Comparison of ENCODE assay signal across 33 cellular contexts in the genomic region with DNA sequence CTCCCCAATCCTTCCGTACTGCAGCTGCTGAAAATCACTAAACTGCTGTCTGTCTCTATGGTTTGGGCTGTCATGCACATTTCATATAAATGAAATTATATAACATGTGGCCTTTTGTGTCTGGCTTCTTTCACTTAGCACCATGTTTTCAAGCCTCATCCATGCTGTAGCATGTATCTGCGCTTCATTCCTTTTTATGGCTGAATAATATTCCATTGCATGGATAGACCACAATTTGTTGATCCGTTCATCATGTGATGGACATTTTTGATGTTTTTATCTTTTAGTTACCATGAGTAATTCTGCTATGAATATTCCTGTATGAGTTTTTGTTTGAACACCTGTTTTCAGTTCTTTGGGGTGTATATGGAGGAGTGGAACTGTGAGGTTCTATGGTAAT.
"Had no signal": no experiment of that assay in that cellular context is flagged by ENCODE, and none has a peak within 500 bp of the region (broad histone marks: within the 10 kb centered on the region; RNA-seq: fewer than 3 reads in every experiment).

No MANE protein-coding gene starts in this region.

- H3K4me1 ChIP-seq: adrenal gland, body of pancreas, breast epithelium had no signal

- H3K36me3 ChIP-seq: adrenal gland, ascending aorta, brain microvascular endothelial cell, breast epithelium, cardiac muscle cell had no signal

- H3K27me3 ChIP-seq: adrenal gland, ascending aorta, body of pancreas, brain microvascular endothelial cell, breast epithelium, cardiac muscle cell had no signal

- H3K27ac ChIP-seq: adrenal gland, ascending aorta, body of pancreas, brain microvascular endothelial cell, breast epithelium, cardiac muscle cell had no signal

- H3K9me3 ChIP-seq: adrenal gland, body of pancreas, breast epithelium had no signal

- DNase-seq: activated effector memory CD4-positive, alpha-beta T cell treated with anti-CD3 and anti-CD28 coated beads, Interleukin-2, amount 50 U/mL, for 16 hours; activated effector memory CD4-positive, alpha-beta T cell treated with Interleukin-2 at 50 U/mL for 16 hours; activated gamma-delta T cell; activated gamma-delta T cell treated with Interleukin-2 at 50 U/mL for 16 hours; activated naive CD4-positive, alpha-beta T cell; activated naive CD4-positive, alpha-beta T cell treated with anti-CD3 and anti-CD28 coated beads for 36 hours; activated naive CD4-positive, alpha-beta T cell treated with anti-CD3 and anti-CD28 coated beads, Interleukin-2, amount 10 ng/mL, durations not matched to agents 7 days and 5 days; activated naive CD4-positive, alpha-beta T cell treated with anti-CD3 and anti-CD28 coated beads, Interleukin-2, amount 50 U/mL, for 16 hours; activated naive CD4-positive, alpha-beta T cell treated with Interleukin-2 at 50 U/mL for 16 hours; activated naive CD8-positive, alpha-beta T cell treated with anti-CD3 and anti-CD28 coated beads for 36 hours; activated naive CD8-positive, alpha-beta T cell treated with anti-CD3 and anti-CD28 coated beads, Interleukin-2, amount 10 ng/mL, durations not matched to agents 7 days and 5 days; activated naive CD8-positive, alpha-beta T cell treated with anti-CD3 and anti-CD28 coated beads, Interleukin-2, amount 50 U/mL, for 24 hours; activated T-cell treated with anti-CD3 and anti-CD28 coated beads, Interleukin-2, amount 50 U/mL, for 24 hours; activated T-cell treated with anti-CD3 and anti-CD28 coated beads, Interleukin-2, amount 50 U/mL, for 4 hours; activated T-cell treated with anti-CD3 and anti-CD28 coated beads, Interleukin-2, amount 50 U/mL, for 48 hours; activated T-cell treated with anti-CD3 and anti-CD28 coated beads, Interleukin-2, amount 50 U/mL, for 72 hours; adrenal gland; amniotic stem cell; amygdala; anterior cingulate cortex; aorta; body of pancreas; brain microvascular endothelial cell; caudate nucleus; central memory CD4-positive, alpha-beta T cell; cerebellar nuclear complex had no signal

- ATAC-seq: activated naive CD4-positive, alpha-beta T cell treated with anti-CD3 and anti-CD28 coated beads, Interleukin-2, amount 50 U/mL, for 72 hours; activated naive CD8-positive, alpha-beta T cell treated with anti-CD3 and anti-CD28 coated beads, Interleukin-2, amount 50 U/mL, for 24 hours; activated T-cell treated with anti-CD3 and anti-CD28 coated beads, Interleukin-2, amount 50 U/mL, for 4 hours; activated T-cell treated with anti-CD3 and anti-CD28 coated beads, Interleukin-2, amount 50 U/mL, for 72 hours; activated T-helper 17 cell treated with anti-CD3 and anti-CD28 coated beads, Interleukin-2, amount 50 U/mL, for 72 hours; body of pancreas had no signal

- FAIRE-seq: astrocyte, bronchial epithelial cell had no signal

- H3K4me3 ChIP-seq: adrenal gland, ascending aorta, body of pancreas, breast epithelium, cardiac muscle cell had no signal
